Comparison of ENCODE assay signal across 1 cellular context in genomic region chr21:39377444-39378050, GRCh38.
TF ChIP-seq lines count a peak whose summit lies in the region.

No MANE protein-coding gene starts in this region.

TF ChIP-seq in H1, 55 proteins besides CTCF, POLR2A, EP300 and RAD21:
- TF ChIP-seq ATF3 (IDR thresholded peaks at IDR 0.05; ENCODE audit: insufficient read depth, low read depth, low read length) (no peak), BACH1 (IDR thresholded peaks at IDR 0.05; ENCODE audit: low read length) (no peak), EZH2 (IDR thresholded peaks at IDR 0.05; ENCODE audit: low read depth, low read length, severe bottlenecking) (no peak), BCL11A (IDR thresholded peaks at IDR 0.05; ENCODE audit: low read depth in 2 of 2, low read length in 2 of 2) (no peak), EGR1 (IDR thresholded peaks at IDR 0.05; ENCODE audit: borderline replicate concordance, low read depth, low read length) (no peak), RBBP5 (IDR thresholded peaks at IDR 0.05; ENCODE audit: borderline replicate concordance, low read depth, low read length) (no peak), KDM4A (IDR thresholded peaks at IDR 0.05; ENCODE audit: low read depth, low read length, severe bottlenecking) (no peak), JUN (IDR thresholded peaks at IDR 0.05; ENCODE audit: low read depth, low read length) (no peak)
